ENCODE assay signal across 15 cellular contexts in the genomic region with DNA sequence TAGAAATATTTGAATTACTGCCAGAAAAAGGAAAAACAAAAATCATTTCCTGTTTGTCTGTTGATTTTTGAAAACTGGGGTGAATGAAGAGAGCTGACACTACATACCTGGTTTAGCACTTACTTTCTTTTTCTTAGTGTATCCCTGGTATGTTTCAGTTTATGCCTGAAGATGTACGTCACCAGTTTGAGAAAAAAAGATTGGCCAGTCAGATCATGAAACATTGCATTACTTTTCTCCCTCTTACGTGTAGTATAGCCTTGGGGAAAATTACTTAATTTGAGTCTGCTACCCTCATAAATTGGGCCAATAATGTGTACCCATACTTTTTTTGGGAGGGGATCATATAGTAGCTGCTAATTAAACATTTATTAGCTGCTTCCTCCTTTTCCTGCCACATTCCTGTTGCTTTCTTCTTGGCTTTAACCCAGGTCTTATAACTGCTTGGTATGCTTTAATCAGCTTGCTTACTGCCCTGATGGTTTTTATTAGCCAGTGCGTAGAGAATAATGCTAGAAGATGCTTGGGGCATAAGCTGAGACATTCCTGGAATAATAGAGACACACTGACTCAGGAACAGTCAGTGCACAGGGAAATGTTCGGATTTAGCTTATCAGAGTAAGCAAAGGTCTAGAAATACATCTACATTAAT. TPM values are rescaled to one million over a fixed set of nuclear protein-coding genes. Genes with fewer than 3 reads are reported as not detected.
DNase-seq lines count a peak whose midpoint lies in the region; ATAC-seq and TF ChIP-seq lines count a peak whose summit lies in the region.
"Had no signal": no experiment of that assay in that cellular context is flagged by ENCODE, and none has a peak within 500 bp of the region (broad histone marks: within the 10 kb centered on the region; RNA-seq: fewer than 3 reads in every experiment).

No MANE protein-coding gene starts in this region.

- no peak overlapping the region for H3K27ac Mint-ChIP-seq in activated CD8-positive, alpha-beta T cell treated with anti-CD3 and anti-CD28 coated beads for 36 hours
- no peak overlapping the region for H3K27ac Mint-ChIP-seq in activated CD8-positive, alpha-beta T cell treated with anti-CD3 and anti-CD28 coated beads, Interleukin-2, amount 10 ng/mL, durations not matched to agents 7 days and 5 days
- H3K27ac Mint-ChIP-seq in T-cell = peak overlapping the region; percentile 2 to 53
- H3K27ac Mint-ChIP-seq in stimulated activated effector memory CD8-positive, alpha-beta T cell treated with anti-CD3 and anti-CD28 coated beads, Interleukin-12 subunit alpha, Interleukin-12 subunit beta, amount 100 ng/mL, for 72 hours = peak overlapping the region; percentile 76
- H3K27ac Mint-ChIP-seq: activated B cell treated with CpG ODN at 0.5 μM for 24 hours; dendritic cell treated with granulocyte-macrophage colony-stimulating factor and Interleukin-4, amounts not matched to agents 40 ng/mL and 50 ng/mL, for 4 days had no signal

- no peak overlapping the region for H3K4me3 Mint-ChIP-seq in activated CD8-positive, alpha-beta T cell treated with anti-CD3 and anti-CD28 coated beads for 36 hours
- H3K4me3 Mint-ChIP-seq in activated CD8-positive, alpha-beta T cell treated with anti-CD3 and anti-CD28 coated beads, Interleukin-2, amount 10 ng/mL, durations not matched to agents 7 days and 5 days = no peak overlapping the region
- H3K4me3 Mint-ChIP-seq in T-cell = no peak overlapping the region
- no peak overlapping the region for H3K4me3 Mint-ChIP-seq in stimulated activated effector memory CD8-positive, alpha-beta T cell treated with anti-CD3 and anti-CD28 coated beads, Interleukin-12 subunit alpha, Interleukin-12 subunit beta, amount 100 ng/mL, for 72 hours
- H3K4me3 Mint-ChIP-seq: activated B cell treated with CpG ODN at 0.5 μM for 24 hours; dendritic cell treated with granulocyte-macrophage colony-stimulating factor and Interleukin-4, amounts not matched to agents 40 ng/mL and 50 ng/mL, for 4 days had no signal

- peaks cover 8% of the 10 kb centered on the region for H3K9me3 Mint-ChIP-seq in activated CD8-positive, alpha-beta T cell treated with anti-CD3 and anti-CD28 coated beads for 36 hours
- peaks cover 9% of the 10 kb centered on the region for H3K9me3 Mint-ChIP-seq in activated CD8-positive, alpha-beta T cell treated with anti-CD3 and anti-CD28 coated beads, Interleukin-2, amount 10 ng/mL, durations not matched to agents 7 days and 5 days (ENCODE audit: insufficient read depth)
- H3K9me3 Mint-ChIP-seq in T-cell = peaks cover 0 to 7% (median 6%) of the 10 kb centered on the region in 3 donors
- peaks cover 3% of the 10 kb centered on the region for H3K9me3 Mint-ChIP-seq in stimulated activated effector memory CD8-positive, alpha-beta T cell treated with anti-CD3 and anti-CD28 coated beads, Interleukin-12 subunit alpha, Interleukin-12 subunit beta, amount 100 ng/mL, for 72 hours

- POLR2A ChIA-PET in activated CD8-positive, alpha-beta T cell treated with anti-CD3 and anti-CD28 coated beads for 36 hours (lab: Charles Lee) = interaction anchor here (1.1 kb wide), 1 partner anchor 13 kb away, joined by 3 read pairs; no protein-coding TSS in a partner anchor
- POLR2A ChIA-PET in activated CD8-positive, alpha-beta T cell treated with anti-CD3 and anti-CD28 coated beads, Interleukin-2, amount 10 ng/mL, durations not matched to agents 7 days and 5 days (lab: Charles Lee) = no interaction called here
- POLR2A ChIA-PET in T-cell (lab: Charles Lee) = no interaction called here

- peaks cover 46% of the 10 kb centered on the region for H3K4me1 Mint-ChIP-seq in activated CD8-positive, alpha-beta T cell treated with anti-CD3 and anti-CD28 coated beads for 36 hours (ENCODE audit: low read depth)
- peaks cover 19% of the 10 kb centered on the region for H3K4me1 Mint-ChIP-seq in activated CD8-positive, alpha-beta T cell treated with anti-CD3 and anti-CD28 coated beads, Interleukin-2, amount 10 ng/mL, durations not matched to agents 7 days and 5 days (ENCODE audit: low read depth)
- H3K4me1 Mint-ChIP-seq in T-cell = peaks cover 36 to 42% (median 41%) of the 10 kb centered on the region in 3 donors
- H3K4me1 Mint-ChIP-seq in stimulated activated effector memory CD8-positive, alpha-beta T cell treated with anti-CD3 and anti-CD28 coated beads, Interleukin-12 subunit alpha, Interleukin-12 subunit beta, amount 100 ng/mL, for 72 hours = peaks cover 50% of the 10 kb centered on the region

- no peak for TF ChIP-seq CTCF in activated CD8-positive, alpha-beta T cell treated with anti-CD3 and anti-CD28 coated beads for 36 hours (IDR thresholded peaks at IDR 0.05)
- TF ChIP-seq CTCF in fibroblast of the aortic adventitia (IDR thresholded peaks at IDR 0.05; ENCODE audit: insufficient read depth, low read length) (no peak), vagina (IDR thresholded peaks at IDR 0.05) (no peak), Peyer's patch (IDR thresholded peaks at IDR 0.05) (no peak)

- no peaks in the 10 kb centered on the region for H3K27me3 ChIP-seq in vagina
- no peaks in the 10 kb centered on the region for H3K27me3 ChIP-seq in Peyer's patch
- H3K27me3 ChIP-seq: spleen had no signal

- no peak for TF ChIP-seq POLR2A in vagina (IDR thresholded peaks at IDR 0.05)
- no peak for TF ChIP-seq POLR2A in Peyer's patch (IDR thresholded peaks at IDR 0.05)

- H3K9me3 ChIP-seq in vagina (no peaks in the 10 kb centered on the region), Peyer's patch (peaks cover 0 to 3% (median 0%) of the 10 kb centered on the region in 4 donors)

- H3K36me3 ChIP-seq in vagina (no peaks in the 10 kb centered on the region), Peyer's patch (no peaks in the 10 kb centered on the region)
- H3K36me3 ChIP-seq: spleen had no signal

- no peak for DNase-seq in activated CD8-positive, alpha-beta T cell treated with anti-CD3 and anti-CD28 coated beads for 36 hours
- DNase-seq in activated CD8-positive, alpha-beta T cell treated with anti-CD3 and anti-CD28 coated beads, Interleukin-2, amount 10 ng/mL, durations not matched to agents 7 days and 5 days = no peak
- DNase-seq in T-cell = no peak
- DNase-seq in fibroblast of the aortic adventitia (ENCODE audit: low read depth) = peak; percentile 84
- DNase-seq in stimulated activated effector memory CD8-positive, alpha-beta T cell treated with anti-CD3 and anti-CD28 coated beads, Interleukin-12 subunit alpha, Interleukin-12 subunit beta, amount 100 ng/mL, for 72 hours (ENCODE audit: low spot score in 2 of 2) = no peak
- no peak for DNase-seq in vagina (ENCODE audit: extremely low spot score in 2 of 2)
- no peak for DNase-seq in HK-2 (ENCODE audit: unreplicated experiment)
- DNase-seq in Peyer's patch = no peak
- DNase-seq: 8988T, activated B cell treated with CpG ODN at 0.5 μM for 24 hours, KG1, NCI-H345, RPMI8226, spleen had no signal

- intact Hi-C loops in activated CD8-positive, alpha-beta T cell treated with anti-CD3 and anti-CD28 coated beads for 36 hours (cut with micrococcal nuclease) = no loop called here
- intact Hi-C loops in vagina (cut with DNase I) = no loop called here

- CTCF ChIA-PET in activated CD8-positive, alpha-beta T cell treated with anti-CD3 and anti-CD28 coated beads for 36 hours (lab: Charles Lee) = interaction anchor here (0.6 to 3.4 kb wide), 3 partner anchors 9 to 78 kb away, joined by 3 to 16 read pairs (median 5); no protein-coding TSS in a partner anchor
- CTCF ChIA-PET in activated CD8-positive, alpha-beta T cell treated with anti-CD3 and anti-CD28 coated beads, Interleukin-2, amount 10 ng/mL, durations not matched to agents 7 days and 5 days (lab: Charles Lee) = interaction anchor here (0.8 to 1.9 kb wide), 2 partner anchors 10 to 15 kb away, joined by 3 to 4 read pairs; no protein-coding TSS in a partner anchor
- CTCF ChIA-PET in T-cell (lab: Charles Lee) = interaction anchor here (0.6 to 1.0 kb wide), 2 partner anchors 13 to 406 kb away, joined by 3 read pairs; no protein-coding TSS in a partner anchor

- H3K27me3 Mint-ChIP-seq in activated CD8-positive, alpha-beta T cell treated with anti-CD3 and anti-CD28 coated beads for 36 hours = no peaks in the 10 kb centered on the region
- H3K27me3 Mint-ChIP-seq in activated CD8-positive, alpha-beta T cell treated with anti-CD3 and anti-CD28 coated beads, Interleukin-2, amount 10 ng/mL, durations not matched to agents 7 days and 5 days (ENCODE audit: low read depth) = no peaks in the 10 kb centered on the region
- no peaks in the 10 kb centered on the region for H3K27me3 Mint-ChIP-seq in T-cell
- H3K27me3 Mint-ChIP-seq: activated B cell treated with CpG ODN at 0.5 μM for 24 hours; dendritic cell treated with granulocyte-macrophage colony-stimulating factor and Interleukin-4, amounts not matched to agents 40 ng/mL and 50 ng/mL, for 4 days had no signal

- H3K27ac ChIP-seq in vagina (no peak overlapping the region), Peyer's patch (no peak overlapping the region)

- H3K4me3 ChIP-seq in fibroblast of the aortic adventitia (ENCODE audit: low read depth, low read length) = no peak overlapping the region
- no peak overlapping the region for H3K4me3 ChIP-seq in vagina
- no peak overlapping the region for H3K4me3 ChIP-seq in Peyer's patch
- H3K4me3 ChIP-seq: spleen had no signal

- H3K4me1 ChIP-seq in vagina = peaks cover 20% of the 10 kb centered on the region
- H3K4me1 ChIP-seq in Peyer's patch = peaks cover 0 to 7% (median 0%) of the 10 kb centered on the region in 4 donors

- H3K36me3 Mint-ChIP-seq in activated CD8-positive, alpha-beta T cell treated with anti-CD3 and anti-CD28 coated beads for 36 hours (ENCODE audit: low read depth) = peaks cover 3% of the 10 kb centered on the region
- H3K36me3 Mint-ChIP-seq in activated CD8-positive, alpha-beta T cell treated with anti-CD3 and anti-CD28 coated beads, Interleukin-2, amount 10 ng/mL, durations not matched to agents 7 days and 5 days (ENCODE audit: low read depth) = peaks cover 4% of the 10 kb centered on the region
- H3K36me3 Mint-ChIP-seq in T-cell = peaks cover 12% of the 10 kb centered on the region
- H3K36me3 Mint-ChIP-seq in stimulated activated effector memory CD8-positive, alpha-beta T cell treated with anti-CD3 and anti-CD28 coated beads, Interleukin-12 subunit alpha, Interleukin-12 subunit beta, amount 100 ng/mL, for 72 hours = peaks cover 6% of the 10 kb centered on the region

- peak; percentile 42 for ATAC-seq in activated CD8-positive, alpha-beta T cell treated with anti-CD3 and anti-CD28 coated beads for 36 hours
- ATAC-seq in activated CD8-positive, alpha-beta T cell treated with anti-CD3 and anti-CD28 coated beads, Interleukin-2, amount 10 ng/mL, durations not matched to agents 7 days and 5 days = no peak
- ATAC-seq in T-cell (replicated peaks in 1 of 4) = no peak
- ATAC-seq in stimulated activated effector memory CD8-positive, alpha-beta T cell treated with anti-CD3 and anti-CD28 coated beads, Interleukin-12 subunit alpha, Interleukin-12 subunit beta, amount 100 ng/mL, for 72 hours = peak; percentile 80

RNA-seq across cellular contexts. Expression of gene RABGAP1L, which starts 32.1 kb away (rescaled TPM):
- total RNA-seq in activated CD8-positive, alpha-beta T cell treated with anti-CD3 and anti-CD28 coated beads for 36 hours = 10 to 100 TPM; 26.9 to 29.4 TPM
- 10 to 100 TPM; 38.2 to 44.2 TPM for total RNA-seq in activated CD8-positive, alpha-beta T cell treated with anti-CD3 and anti-CD28 coated beads, Interleukin-2, amount 10 ng/mL, durations not matched to agents 7 days and 5 days
- total RNA-seq in T-cell = 100 to 1,000 TPM in 1 of 5 donors, 10 to 100 TPM in 4; 75.0 to 108 (median 82.3) TPM
- 39.9 and 154 TPM in 2 replicates for total RNA-seq in fibroblast of the aortic adventitia (ENCODE audit: low replicate concordance)
- total RNA-seq in vagina = 40.0 TPM
- total RNA-seq in Peyer's patch = 100 to 1,000 TPM; 170 to 282 (median 182) TPM

Comparison
In these comparisons a context has a peak if more than half of its experiments do, and no peak if none do; other contexts are left out.
1. ATAC-seq: peak in activated CD8-positive, alpha-beta T cell treated with anti-CD3 and anti-CD28 coated beads for 36 hours (single experiment) and stimulated activated effector memory CD8-positive, alpha-beta T cell treated with anti-CD3 and anti-CD28 coated beads, Interleukin-12 subunit alpha, Interleukin-12 subunit beta, amount 100 ng/mL, for 72 hours (single experiment); none in activated CD8-positive, alpha-beta T cell treated with anti-CD3 and anti-CD28 coated beads, Interleukin-2, amount 10 ng/mL, durations not matched to agents 7 days and 5 days (single experiment) and T-cell (0 of 4).
2. H3K27ac Mint-ChIP-seq: peak in T-cell (2 of 2) and stimulated activated effector memory CD8-positive, alpha-beta T cell treated with anti-CD3 and anti-CD28 coated beads, Interleukin-12 subunit alpha, Interleukin-12 subunit beta, amount 100 ng/mL, for 72 hours (single experiment); none in activated CD8-positive, alpha-beta T cell treated with anti-CD3 and anti-CD28 coated beads for 36 hours (single experiment) and activated CD8-positive, alpha-beta T cell treated with anti-CD3 and anti-CD28 coated beads, Interleukin-2, amount 10 ng/mL, durations not matched to agents 7 days and 5 days (single experiment).